ENCODE assay signal across 14 cellular contexts in genomic region chr7:140881507-140882228, GRCh38. TPM values are rescaled to one million over a fixed set of nuclear protein-coding genes. Genes with fewer than 3 reads are reported as not detected.
A peak's percentile ranks its signal among the peaks of the same experiment; 100 is the strongest.
DNase-seq lines count a peak whose midpoint lies in the region; ATAC-seq and TF ChIP-seq lines count a peak whose summit lies in the region.
"Had no signal": no experiment of that assay in that cellular context is flagged by ENCODE, and none has a peak within 500 bp of the region (broad histone marks: within the 10 kb centered on the region; RNA-seq: fewer than 3 reads in every experiment).

No MANE protein-coding gene starts in this region.

- H3K27ac Mint-ChIP-seq in activated CD8-positive, alpha-beta memory T cell treated with anti-CD3 and anti-CD28 coated beads, Interleukin-2, amount 10 ng/mL, durations not matched to agents 7 days and 5 days = peak overlapping the region; percentile 11
- H3K27ac Mint-ChIP-seq in stimulated activated naive B cell treated with anti-CD40 and anti-IgM and Interleukin-4, amounts not matched to agents 10 μg/mL and 1 μg/mL and 100 μg/mL, for 72 hours = peak overlapping the region; percentile 57
- H3K27ac Mint-ChIP-seq: type B pancreatic cell had no signal

- no peaks in the 10 kb centered on the region for H3K27me3 Mint-ChIP-seq in activated CD8-positive, alpha-beta memory T cell treated with anti-CD3 and anti-CD28 coated beads, Interleukin-2, amount 10 ng/mL, durations not matched to agents 7 days and 5 days
- no peaks in the 10 kb centered on the region for H3K27me3 Mint-ChIP-seq in stimulated activated naive B cell treated with anti-CD40 and anti-IgM and Interleukin-4, amounts not matched to agents 10 μg/mL and 1 μg/mL and 100 μg/mL, for 72 hours
- H3K27me3 Mint-ChIP-seq: type B pancreatic cell had no signal

- H3K4me1 Mint-ChIP-seq in activated CD8-positive, alpha-beta memory T cell treated with anti-CD3 and anti-CD28 coated beads, Interleukin-2, amount 10 ng/mL, durations not matched to agents 7 days and 5 days = peaks cover 27% of the 10 kb centered on the region
- H3K4me1 Mint-ChIP-seq in stimulated activated naive B cell treated with anti-CD40 and anti-IgM and Interleukin-4, amounts not matched to agents 10 μg/mL and 1 μg/mL and 100 μg/mL, for 72 hours = peaks cover 35 to 63% of the 10 kb centered on the region in 2 donors

- H3K27me3 ChIP-seq in Karpas-422 (ENCODE audit: low read length) = no peaks in the 10 kb centered on the region

- CTCF ChIA-PET in activated CD8-positive, alpha-beta memory T cell treated with anti-CD3 and anti-CD28 coated beads, Interleukin-2, amount 10 ng/mL, durations not matched to agents 7 days and 5 days (lab: Charles Lee) = no interaction called here

- no peak for DNase-seq in activated CD8-positive, alpha-beta memory T cell treated with anti-CD3 and anti-CD28 coated beads, Interleukin-2, amount 10 ng/mL, durations not matched to agents 7 days and 5 days
- no peak for DNase-seq in activated CD8-positive, alpha-beta memory T cell treated with anti-CD3 and anti-CD28 coated beads, Interleukin-2, amount 50 U/mL, for 4 hours
- DNase-seq in stimulated activated naive B cell treated with anti-CD40 and anti-IgM and Interleukin-4, amounts not matched to agents 10 μg/mL and 1 μg/mL and 100 μg/mL, for 72 hours = no peak
- DNase-seq in Karpas-422 (no peak), OCI-M1 (lab: John Stamatoyannopoulos, UW) (no peak)
- DNase-seq: aorta, head of caudate nucleus, mammary epithelial cell, NCI-H748 treated with DMSO at 0.1 percent for 48 hours had no signal

- no peak overlapping the region for H3K4me3 Mint-ChIP-seq in activated CD8-positive, alpha-beta memory T cell treated with anti-CD3 and anti-CD28 coated beads, Interleukin-2, amount 10 ng/mL, durations not matched to agents 7 days and 5 days
- H3K4me3 Mint-ChIP-seq in stimulated activated naive B cell treated with anti-CD40 and anti-IgM and Interleukin-4, amounts not matched to agents 10 μg/mL and 1 μg/mL and 100 μg/mL, for 72 hours = peak overlapping the region in 1 of 2 donors; percentile 17
- H3K4me3 Mint-ChIP-seq: type B pancreatic cell had no signal

- TF ChIP-seq POLR2A in GM18505 (IDR thresholded peaks at IDR 0.05; ENCODE audit: borderline replicate concordance, extremely low read depth, insufficient read depth, insufficient read length) = no peak

- ATAC-seq in activated CD8-positive, alpha-beta memory T cell treated with anti-CD3 and anti-CD28 coated beads, Interleukin-2, amount 10 ng/mL, durations not matched to agents 7 days and 5 days = peak; percentile 55
- ATAC-seq in HG02588 (IDR thresholded peaks at IDR 0.05; ENCODE audit: unreplicated experiment) (peak; percentile 46), HG03520 (IDR thresholded peaks at IDR 0.05; ENCODE audit: unreplicated experiment) (peak; percentile 52), GM18505 (IDR thresholded peaks at IDR 0.05; ENCODE audit: unreplicated experiment) (no peak)
- peak; percentile 36 to 41 for ATAC-seq in stimulated activated naive B cell treated with anti-CD40 and anti-IgM and Interleukin-4, amounts not matched to agents 10 μg/mL and 1 μg/mL and 100 μg/mL, for 72 hours (replicated peaks)
- ATAC-seq: A549 had no signal

- H3K79me2 ChIP-seq in Karpas-422 (ENCODE audit: low read length) = peaks cover 99% of the 10 kb centered on the region

- no peak overlapping the region for H2AFZ ChIP-seq in Karpas-422 (ENCODE audit: low read length)

- H3K4me3 ChIP-seq in Karpas-422 (ENCODE audit: low read length) = no peak overlapping the region
- H3K4me3 ChIP-seq: A549 had no signal

- H3K27ac ChIP-seq in Karpas-422 (ENCODE audit: low read length) = no peak overlapping the region
- H3K27ac ChIP-seq: A549 had no signal

- H3K9me3 Mint-ChIP-seq in activated CD8-positive, alpha-beta memory T cell treated with anti-CD3 and anti-CD28 coated beads, Interleukin-2, amount 10 ng/mL, durations not matched to agents 7 days and 5 days (ENCODE audit: low read depth) = peaks cover 5% of the 10 kb centered on the region
- H3K9me3 Mint-ChIP-seq in stimulated activated naive B cell treated with anti-CD40 and anti-IgM and Interleukin-4, amounts not matched to agents 10 μg/mL and 1 μg/mL and 100 μg/mL, for 72 hours = peaks cover 0 to 8% of the 10 kb centered on the region in 2 donors

- no peak overlapping the region for H3K9ac ChIP-seq in Karpas-422 (ENCODE audit: low read length)

- peaks cover 22% of the 10 kb centered on the region for H3K36me3 Mint-ChIP-seq in activated CD8-positive, alpha-beta memory T cell treated with anti-CD3 and anti-CD28 coated beads, Interleukin-2, amount 10 ng/mL, durations not matched to agents 7 days and 5 days
- peaks cover 5 to 18% of the 10 kb centered on the region in 2 donors for H3K36me3 Mint-ChIP-seq in stimulated activated naive B cell treated with anti-CD40 and anti-IgM and Interleukin-4, amounts not matched to agents 10 μg/mL and 1 μg/mL and 100 μg/mL, for 72 hours

- H3K36me3 ChIP-seq in Karpas-422 (ENCODE audit: insufficient read depth, low read length) = no peaks in the 10 kb centered on the region

- H3K9me3 ChIP-seq in Karpas-422 (ENCODE audit: low read length) = no peaks in the 10 kb centered on the region
- H3K9me3 ChIP-seq: A549 had no signal

- H3K9me2 ChIP-seq in Karpas-422 (replicated peaks; ENCODE audit: insufficient read depth, low read length) = no peaks in the 10 kb centered on the region

- H3K4me1 ChIP-seq in Karpas-422 (ENCODE audit: low read length) = peaks cover 34% of the 10 kb centered on the region

- no peak overlapping the region for H3K4me2 ChIP-seq in Karpas-422 (ENCODE audit: low read depth, low read length, poor library complexity, severe bottlenecking)
- H3K4me2 ChIP-seq: A549 had no signal

- no peaks in the 10 kb centered on the region for H4K20me1 ChIP-seq in Karpas-422 (ENCODE audit: insufficient read depth, low read depth, low read length)

RNA-seq across cellular contexts. Expression of gene BRAF, which starts 43.1 kb away (rescaled TPM):
- total RNA-seq in activated CD8-positive, alpha-beta memory T cell treated with anti-CD3 and anti-CD28 coated beads, Interleukin-2, amount 10 ng/mL, durations not matched to agents 7 days and 5 days = 10 to 100 TPM; 25.1 to 33.3 TPM
- 53.5 and 72.6 TPM in 2 replicates for total RNA-seq in Karpas-422 (2014; rRNA removed; shearing (Covaris generic); ENCODE audit: low replicate concordance)
